Comparison of ENCODE assay signal across 20 cellular contexts in genomic region chr1:30738670-30739559, GRCh38. TPM values are rescaled to one million over a fixed set of nuclear protein-coding genes. Genes with fewer than 3 reads are reported as not detected.
A peak's percentile ranks its signal among the peaks of the same experiment; 100 is the strongest.
DNase-seq lines count a peak whose midpoint lies in the region; ATAC-seq, FAIRE-seq and TF ChIP-seq lines count a peak whose summit lies in the region.
"Had no signal": no experiment of that assay in that cellular context is flagged by ENCODE, and none has a peak within 500 bp of the region (broad histone marks: within the 10 kb centered on the region; RNA-seq: fewer than 3 reads in every experiment).

No MANE protein-coding gene starts in this region.

- intact Hi-C loops in natural killer cell (cut with micrococcal nuclease), result no loop called here

- peak overlapping the region; percentile 81 for H3K27ac Mint-ChIP-seq in T-helper 2 cell treated with Interferon-gamma antibody and Interleukin-4, amounts not matched to agents 5 μg/mL and 100 μg/mL, for 36 hours
- H3K27ac Mint-ChIP-seq in astrocyte (ENCODE audit: unreplicated experiment), result peak overlapping the region; percentile 10
- H3K27ac Mint-ChIP-seq in natural killer cell, result peak overlapping the region; percentile 99 to 100

- H3K79me2 ChIP-seq in astrocyte (ENCODE audit: insufficient read depth, low read length), result no peaks in the 10 kb centered on the region

- no peak overlapping the region for H3K4me3 ChIP-seq in astrocyte (ENCODE audit: insufficient read depth, low read depth, low read length)
- H3K4me3 ChIP-seq: breast epithelium, dorsolateral prefrontal cortex, esophagus squamous epithelium, lung had no signal

- H3K9me3 ChIP-seq in astrocyte (ENCODE audit: insufficient read depth, low read depth, low read length), result no peaks in the 10 kb centered on the region
- H3K9me3 ChIP-seq: breast epithelium, esophagus squamous epithelium had no signal

- ATAC-seq in natural killer cell, result no peak
- ATAC-seq: SK-N-SH treated with all-trans-retinoic acid at 6 μM for 48 hours had no signal

- TF ChIP-seq CTCF in astrocyte (IDR thresholded peaks at IDR 0.05; ENCODE audit: insufficient read depth, low read depth, low read length) (no peak), natural killer cell (IDR thresholded peaks at IDR 0.05) (no peak)

- peak; percentile 25 for TF ChIP-seq POLR2A in GM19099 (IDR thresholded peaks at IDR 0.05; ENCODE audit: extremely low read depth, insufficient read length, low read depth)

- no peak overlapping the region for H2AFZ ChIP-seq in astrocyte (ENCODE audit: low read depth, low read length)

- H3K4me2 ChIP-seq in astrocyte (ENCODE audit: low read length), result no peak overlapping the region

- H3K4me1 ChIP-seq in astrocyte (ENCODE audit: insufficient read depth, low read length), result peaks cover 9% of the 10 kb centered on the region
- H3K4me1 ChIP-seq: breast epithelium had no signal

- no peak overlapping the region for H3K4me3 Mint-ChIP-seq in T-helper 2 cell treated with Interferon-gamma antibody and Interleukin-4, amounts not matched to agents 5 μg/mL and 100 μg/mL, for 36 hours
- H3K4me3 Mint-ChIP-seq in astrocyte (ENCODE audit: unreplicated experiment) (no peak overlapping the region), natural killer cell (peak overlapping the region; percentile 57)

- no peak for FAIRE-seq in astrocyte (lab: Jason Lieb, UNC)
- FAIRE-seq: islet of Langerhans had no signal

- no peaks in the 10 kb centered on the region for H3K36me3 ChIP-seq in astrocyte (ENCODE audit: insufficient read depth, low read length)
- H3K36me3 ChIP-seq: breast epithelium had no signal

- no peak overlapping the region for H3K9ac ChIP-seq in astrocyte (ENCODE audit: low read length)

- H4K20me1 ChIP-seq in astrocyte (ENCODE audit: insufficient read depth, low read length), result no peaks in the 10 kb centered on the region

- H3K4me1 Mint-ChIP-seq in T-helper 2 cell treated with Interferon-gamma antibody and Interleukin-4, amounts not matched to agents 5 μg/mL and 100 μg/mL, for 36 hours (ENCODE audit: low read depth), result peaks cover 61% of the 10 kb centered on the region
- peaks cover 6% of the 10 kb centered on the region for H3K4me1 Mint-ChIP-seq in astrocyte (ENCODE audit: low read depth, unreplicated experiment)
- H3K4me1 Mint-ChIP-seq in natural killer cell, result peaks cover 65 to 79% of the 10 kb centered on the region in 2 donors

- peaks cover 90% of the 10 kb centered on the region for H3K36me3 Mint-ChIP-seq in T-helper 2 cell treated with Interferon-gamma antibody and Interleukin-4, amounts not matched to agents 5 μg/mL and 100 μg/mL, for 36 hours (ENCODE audit: low read depth)
- peaks cover 2% of the 10 kb centered on the region for H3K36me3 Mint-ChIP-seq in astrocyte (ENCODE audit: low read depth, unreplicated experiment)
- H3K36me3 Mint-ChIP-seq in natural killer cell, result peaks cover 13% of the 10 kb centered on the region

- DNase-seq in T-helper 2 cell treated with Interferon-gamma antibody and Interleukin-4, amounts not matched to agents 5 μg/mL and 100 μg/mL, for 36 hours (ENCODE audit: low spot score), result no peak
- no peak for DNase-seq in T-helper 2 cell
- no peak for DNase-seq in astrocyte (ENCODE audit: low read depth)
- DNase-seq in natural killer cell, result no peak
- DNase-seq in germinal center (ENCODE audit: low spot score), result no peak
- no peak for DNase-seq in NCI-H2227 (lab: John Stamatoyannopoulos, UW; ENCODE audit: unreplicated experiment)
- DNase-seq in iPS-NIHi11 (ENCODE audit: low spot score), result no peak
- DNase-seq: 8988T; activated naive CD4-positive, alpha-beta T cell; dorsolateral prefrontal cortex; esophagus squamous epithelium; NCI-H1436 treated with DMSO at 0.1 percent for 48 hours; NCI-H345 had no signal

- peaks cover 9% of the 10 kb centered on the region for H3K27me3 ChIP-seq in astrocyte (ENCODE audit: insufficient read depth, low read length)
- H3K27me3 ChIP-seq: breast epithelium, dorsolateral prefrontal cortex had no signal

- H3K27ac ChIP-seq in astrocyte (ENCODE audit: low read depth, low read length), result no peak overlapping the region
- H3K27ac ChIP-seq: breast epithelium, dorsolateral prefrontal cortex, esophagus squamous epithelium had no signal

- peaks cover 4% of the 10 kb centered on the region for H3K9me3 Mint-ChIP-seq in T-helper 2 cell treated with Interferon-gamma antibody and Interleukin-4, amounts not matched to agents 5 μg/mL and 100 μg/mL, for 36 hours
- H3K9me3 Mint-ChIP-seq in astrocyte (ENCODE audit: unreplicated experiment) (peaks cover 12% of the 10 kb centered on the region), natural killer cell (no peaks in the 10 kb centered on the region)

- no peaks in the 10 kb centered on the region for H3K27me3 Mint-ChIP-seq in T-helper 2 cell treated with Interferon-gamma antibody and Interleukin-4, amounts not matched to agents 5 μg/mL and 100 μg/mL, for 36 hours (ENCODE audit: low read depth)
- H3K27me3 Mint-ChIP-seq in astrocyte (ENCODE audit: low read depth, unreplicated experiment) (peaks cover 28% of the 10 kb centered on the region), natural killer cell (ENCODE audit: low read depth in 2 of 2) (no peaks in the 10 kb centered on the region)

RNA-seq across cellular contexts. Expression of gene MATN1, which starts 15.5 kb away (rescaled TPM):
- total RNA-seq in astrocyte (0.32 and 0.34 TPM in 2 replicates), natural killer cell (1 to 10 TPM in 2 of 3 donors, under 1 TPM in 1; 0.93 to 1.7 (median 1.2) TPM)
- total RNA-seq: breast epithelium, esophagus squamous epithelium, HT-29, ureter had no signal

RNA-seq across cellular contexts. Expression of gene LAPTM5, which starts 18.7 kb away (rescaled TPM):
- total RNA-seq in astrocyte, result 0.77 and 0.89 TPM in 2 replicates
- total RNA-seq in natural killer cell, result 100 to 1,000 TPM; 520 to 674 (median 533) TPM

Comparison
In these comparisons a context has a peak if more than half of its experiments do, and no peak if none do; other contexts are left out.
1. H3K27ac Mint-ChIP-seq: peak in every context shown above with its lines; median percentile 100 in natural killer cell; 81 in T-helper 2 cell treated with Interferon-gamma antibody and Interleukin-4, amounts not matched to agents 5 μg/mL and 100 μg/mL, for 36 hours; 10 in astrocyte.
2. RNA of gene LAPTM5, which starts 18.7 kb away (total RNA-seq): 520 to 674 TPM in natural killer cell; 0.77 to 0.89 TPM in astrocyte; every median in the first group is over 100 times any median in the second.